Comparison of ENCODE assay signal across 27 cellular contexts in genomic region chr11:115111066-115111465, GRCh38.
"Had no signal": no experiment of that assay in that cellular context is flagged by ENCODE, and none has a peak within 500 bp of the region (broad histone marks: within the 10 kb centered on the region; RNA-seq: fewer than 3 reads in every experiment).

No MANE protein-coding gene starts in this region.

- H3K27ac Mint-ChIP-seq: stimulated activated effector memory CD8-positive, alpha-beta T cell treated with anti-CD3 and anti-CD28 coated beads, Interleukin-12 subunit alpha, Interleukin-12 subunit beta, amount 100 ng/mL, for 72 hours; stimulated activated memory B cell treated with anti-CD40 and anti-IgM and Interleukin-4, amounts not matched to agents 10 μg/mL and 1 μg/mL and 100 μg/mL, for 72 hours; stimulated activated naive B cell treated with anti-CD40 and anti-IgM and Interleukin-4, amounts not matched to agents 10 μg/mL and 1 μg/mL and 100 μg/mL, for 72 hours; stimulated activated naive CD8-positive, alpha-beta T cell treated with anti-CD3 and anti-CD28 coated beads, Interleukin-15, amount 100 ng/mL, for 72 hours; stimulated activated naive CD8-positive, alpha-beta T cell treated with anti-CD3 and anti-CD28 coated beads, Interleukin-15, Interleukin-2, amounts not matched to agents 100 ng/mL and 50 ng/mL, for 24 hours had no signal

- H3K27me3 ChIP-seq: stomach, testis, thyroid gland, tibial artery, tibial nerve, upper lobe of left lung, upper lobe of right lung, uterus, vagina had no signal

- H3K4me1 ChIP-seq: stomach, suprapubic skin, testis, thyroid gland, tibial artery, tibial nerve, upper lobe of left lung, upper lobe of right lung, uterus, vagina had no signal

- H3K9me3 ChIP-seq: stomach, suprapubic skin, testis, thoracic aorta, thyroid gland, tibial artery, tibial nerve, upper lobe of left lung, upper lobe of right lung, uterus, vagina had no signal

- H3K4me1 Mint-ChIP-seq: stimulated activated effector memory CD8-positive, alpha-beta T cell treated with anti-CD3 and anti-CD28 coated beads, Interleukin-12 subunit alpha, Interleukin-12 subunit beta, amount 100 ng/mL, for 72 hours; stimulated activated memory B cell treated with anti-CD40 and anti-IgM and Interleukin-4, amounts not matched to agents 10 μg/mL and 1 μg/mL and 100 μg/mL, for 72 hours; stimulated activated naive B cell treated with anti-CD40 and anti-IgM and Interleukin-4, amounts not matched to agents 10 μg/mL and 1 μg/mL and 100 μg/mL, for 72 hours; stimulated activated naive CD8-positive, alpha-beta T cell treated with anti-CD3 and anti-CD28 coated beads, Interleukin-15, amount 100 ng/mL, for 72 hours had no signal

- DNase-seq: stimulated activated CD4-positive, alpha-beta T cell treated with anti-CD3 and anti-CD28 coated beads, Interleukin-1b, Interleukin-23, amount 100 ng/mL, for 48 hours; stimulated activated CD4-positive, alpha-beta T cell treated with anti-CD3 and anti-CD28 coated beads, Interleukin-2, amount 100 ng/mL, for 24 hours; stimulated activated CD4-positive, alpha-beta T cell treated with anti-CD3 and anti-CD28 coated beads, Interleukin-2, amount 100 ng/mL, for 48 hours; stimulated activated CD4-positive, alpha-beta T cell treated with anti-CD3 and anti-CD28 coated beads, Interleukin-4, amount 100 ng/mL, for 1 hour; stimulated activated CD4-positive, alpha-beta T cell treated with anti-CD3 and anti-CD28 coated beads, Interleukin-4, amount 100 ng/mL, for 24 hours; stimulated activated CD4-positive, alpha-beta T cell treated with anti-CD3 and anti-CD28 coated beads, Interleukin-4, amount 100 ng/mL, for 4 hours; stimulated activated CD8-positive, alpha-beta memory T cell treated with anti-CD3 and anti-CD28 coated beads, Interleukin-4, amount 100 ng/mL, for 48 hours; stimulated activated naive B cell treated with anti-CD40 and anti-IgM and Interleukin-4, amounts not matched to agents 10 μg/mL and 1 μg/mL and 100 μg/mL, for 72 hours; stimulated activated naive CD4-positive, alpha-beta T cell; stimulated activated naive CD4-positive, alpha-beta T cell treated with Interleukin-2 at 50 U/mL for 16 hours; stimulated activated naive CD8-positive, alpha-beta T cell treated with anti-CD3 and anti-CD28 coated beads, Interleukin-15, amount 100 ng/mL, for 72 hours; stimulated activated naive CD8-positive, alpha-beta T cell treated with anti-CD3 and anti-CD28 coated beads, Interleukin-15, Interleukin-2, amounts not matched to agents 100 U/mL and 50 U/mL, for 24 hours; stomach; substantia nigra; testis; thyroid gland; tibial artery; upper lobe of left lung; upper lobe of right lung; uterus had no signal

- H3K27me3 Mint-ChIP-seq: stimulated activated naive B cell treated with anti-CD40 and anti-IgM and Interleukin-4, amounts not matched to agents 10 μg/mL and 1 μg/mL and 100 μg/mL, for 72 hours; stimulated activated naive CD8-positive, alpha-beta T cell treated with anti-CD3 and anti-CD28 coated beads, Interleukin-15, Interleukin-2, amounts not matched to agents 100 ng/mL and 50 ng/mL, for 24 hours had no signal

- H3K36me3 ChIP-seq: stomach, suprapubic skin, thoracic aorta, thyroid gland, tibial artery, tibial nerve, upper lobe of left lung, upper lobe of right lung, uterus, vagina had no signal

- ATAC-seq: stimulated activated effector memory CD8-positive, alpha-beta T cell treated with anti-CD3 and anti-CD28 coated beads, Interleukin-12 subunit alpha, Interleukin-12 subunit beta, amount 100 ng/mL, for 72 hours; stimulated activated memory B cell treated with anti-CD40 and anti-IgM and Interleukin-4, amounts not matched to agents 10 μg/mL and 1 μg/mL and 100 μg/mL, for 72 hours; stimulated activated naive B cell treated with anti-CD40 and anti-IgM and Interleukin-4, amounts not matched to agents 10 μg/mL and 1 μg/mL and 100 μg/mL, for 72 hours; stimulated activated naive CD8-positive, alpha-beta T cell treated with anti-CD3 and anti-CD28 coated beads, Interleukin-15, amount 100 ng/mL, for 72 hours; stimulated activated naive CD8-positive, alpha-beta T cell treated with anti-CD3 and anti-CD28 coated beads, Interleukin-15, Interleukin-2, amounts not matched to agents 100 U/mL and 50 U/mL, for 24 hours; upper lobe of right lung had no signal

- H3K36me3 Mint-ChIP-seq: stimulated activated effector memory CD8-positive, alpha-beta T cell treated with anti-CD3 and anti-CD28 coated beads, Interleukin-12 subunit alpha, Interleukin-12 subunit beta, amount 100 ng/mL, for 72 hours; stimulated activated memory B cell treated with anti-CD40 and anti-IgM and Interleukin-4, amounts not matched to agents 10 μg/mL and 1 μg/mL and 100 μg/mL, for 72 hours; stimulated activated naive B cell treated with anti-CD40 and anti-IgM and Interleukin-4, amounts not matched to agents 10 μg/mL and 1 μg/mL and 100 μg/mL, for 72 hours had no signal

- H3K4me3 Mint-ChIP-seq: stimulated activated effector memory CD8-positive, alpha-beta T cell treated with anti-CD3 and anti-CD28 coated beads, Interleukin-12 subunit alpha, Interleukin-12 subunit beta, amount 100 ng/mL, for 72 hours; stimulated activated memory B cell treated with anti-CD40 and anti-IgM and Interleukin-4, amounts not matched to agents 10 μg/mL and 1 μg/mL and 100 μg/mL, for 72 hours; stimulated activated naive B cell treated with anti-CD40 and anti-IgM and Interleukin-4, amounts not matched to agents 10 μg/mL and 1 μg/mL and 100 μg/mL, for 72 hours; stimulated activated naive CD8-positive, alpha-beta T cell treated with anti-CD3 and anti-CD28 coated beads, Interleukin-15, amount 100 ng/mL, for 72 hours; stimulated activated naive CD8-positive, alpha-beta T cell treated with anti-CD3 and anti-CD28 coated beads, Interleukin-15, Interleukin-2, amounts not matched to agents 100 ng/mL and 50 ng/mL, for 24 hours had no signal

- H3K27ac ChIP-seq: stomach, suprapubic skin, testis, thoracic aorta, thyroid gland, tibial artery, tibial nerve, upper lobe of left lung, upper lobe of right lung, uterus, vagina had no signal

- H3K9me3 Mint-ChIP-seq: stimulated activated effector memory CD8-positive, alpha-beta T cell treated with anti-CD3 and anti-CD28 coated beads, Interleukin-12 subunit alpha, Interleukin-12 subunit beta, amount 100 ng/mL, for 72 hours; stimulated activated memory B cell treated with anti-CD40 and anti-IgM and Interleukin-4, amounts not matched to agents 10 μg/mL and 1 μg/mL and 100 μg/mL, for 72 hours; stimulated activated naive CD8-positive, alpha-beta T cell treated with anti-CD3 and anti-CD28 coated beads, Interleukin-15, amount 100 ng/mL, for 72 hours; stimulated activated naive CD8-positive, alpha-beta T cell treated with anti-CD3 and anti-CD28 coated beads, Interleukin-15, Interleukin-2, amounts not matched to agents 100 ng/mL and 50 ng/mL, for 24 hours had no signal

- H3K4me3 ChIP-seq: stomach, suprapubic skin, testis, thoracic aorta, thyroid gland, tibial artery, tibial nerve, upper lobe of left lung, upper lobe of right lung, uterus, vagina had no signal
